In genomic region chr6:35427435-35427834, GRCh38 we compare ENCODE assay signal across 13 cellular contexts.
"Had no signal": no experiment of that assay in that cellular context is flagged by ENCODE, and none has a peak within 500 bp of the region (broad histone marks: within the 10 kb centered on the region; RNA-seq: fewer than 3 reads in every experiment).

No MANE protein-coding gene starts in this region.

- H3K27ac Mint-ChIP-seq: activated CD4-positive, alpha-beta memory T cell treated with anti-CD3 and anti-CD28 coated beads, Interleukin-2, amount 10 ng/mL, durations not matched to agents 7 days and 5 days; activated T-cell treated with anti-CD3 and anti-CD28 coated beads, Interleukin-2, amount 50 U/mL, for 72 hours; mesothelial cell of epicardium had no signal

- H3K4me1 Mint-ChIP-seq: activated CD4-positive, alpha-beta memory T cell treated with anti-CD3 and anti-CD28 coated beads, Interleukin-2, amount 10 ng/mL, durations not matched to agents 7 days and 5 days had no signal

- H3K36me3 ChIP-seq: cardiac muscle cell had no signal

- H3K9me3 ChIP-seq: vagina had no signal

- H3K27me3 Mint-ChIP-seq: activated CD4-positive, alpha-beta memory T cell treated with anti-CD3 and anti-CD28 coated beads, Interleukin-2, amount 10 ng/mL, durations not matched to agents 7 days and 5 days had no signal

- H3K4me3 ChIP-seq: ascending aorta, cardiac muscle cell, coronary artery, smooth muscle cell, tibial artery, vagina had no signal

- H3K27ac ChIP-seq: ascending aorta, cardiac muscle cell, coronary artery, tibial artery, vagina had no signal

- DNase-seq: activated CD4-positive, alpha-beta memory T cell treated with anti-CD3 and anti-CD28 coated beads, Interleukin-2, amount 10 ng/mL, durations not matched to agents 7 days and 5 days; activated gamma-delta T cell treated with Interleukin-2 at 50 U/mL for 16 hours; activated T-cell treated with anti-CD3 and anti-CD28 coated beads, Interleukin-2, amount 50 U/mL, for 72 hours; effector CD8-positive, alpha-beta T cell; erythroblast; posterior cingulate gyrus; tibial artery had no signal

- ATAC-seq: activated T-cell treated with anti-CD3 and anti-CD28 coated beads, Interleukin-2, amount 50 U/mL, for 72 hours had no signal

- H3K27me3 ChIP-seq: ascending aorta, cardiac muscle cell, tibial artery, vagina had no signal

- H3K4me2 ChIP-seq: smooth muscle cell had no signal

- H3K4me1 ChIP-seq: ascending aorta, tibial artery, vagina had no signal

- H3K4me3 Mint-ChIP-seq: activated CD4-positive, alpha-beta memory T cell treated with anti-CD3 and anti-CD28 coated beads, Interleukin-2, amount 10 ng/mL, durations not matched to agents 7 days and 5 days; activated T-cell treated with anti-CD3 and anti-CD28 coated beads, Interleukin-2, amount 50 U/mL, for 72 hours; mesothelial cell of epicardium had no signal
